ENCODE assay signal across 8 cellular contexts in genomic region chr15:70062321-70062956, GRCh38. TPM values are rescaled to one million over a fixed set of nuclear protein-coding genes. Genes with fewer than 3 reads are reported as not detected.
A peak's percentile ranks its signal among the peaks of the same experiment; 100 is the strongest.
DNase-seq lines count a peak whose midpoint lies in the region; ATAC-seq and TF ChIP-seq lines count a peak whose summit lies in the region.

No MANE protein-coding gene starts in this region.

- H3F3A ChIP-seq in neural progenitor cell (ENCODE audit: low read depth): no peaks in the 10 kb centered on the region

- H3K27me3 ChIP-seq in neural progenitor cell: no peaks in the 10 kb centered on the region

- H3K4me3 Mint-ChIP-seq in neural progenitor cell: peak overlapping the region; percentile 15
- no peak overlapping the region for H3K4me3 Mint-ChIP-seq in stimulated activated naive CD8-positive, alpha-beta T cell treated with anti-CD3 and anti-CD28 coated beads, Interleukin-15, amount 100 ng/mL, for 72 hours
- H3K4me3 Mint-ChIP-seq in activated T-cell treated with anti-CD3 and anti-CD28 coated beads, Interleukin-2, amount 50 U/mL, for 72 hours: no peak overlapping the region

- H3K4me1 ChIP-seq in neural progenitor cell: no peaks in the 10 kb centered on the region

- peaks cover 37% of the 10 kb centered on the region for H3K36me3 Mint-ChIP-seq in neural progenitor cell
- peaks cover 4 to 17% of the 10 kb centered on the region in 2 donors for H3K36me3 Mint-ChIP-seq in activated T-cell treated with anti-CD3 and anti-CD28 coated beads, Interleukin-2, amount 50 U/mL, for 72 hours (ENCODE audit: insufficient read depth in 2 of 2)

- peaks cover 51% of the 10 kb centered on the region for H3K4me1 Mint-ChIP-seq in neural progenitor cell
- no peaks in the 10 kb centered on the region for H3K4me1 Mint-ChIP-seq in stimulated activated naive CD8-positive, alpha-beta T cell treated with anti-CD3 and anti-CD28 coated beads, Interleukin-15, amount 100 ng/mL, for 72 hours
- H3K4me1 Mint-ChIP-seq in activated T-cell treated with anti-CD3 and anti-CD28 coated beads, Interleukin-2, amount 50 U/mL, for 72 hours (ENCODE audit: low read depth): no peaks in the 10 kb centered on the region

- no peak for ATAC-seq in stimulated activated naive CD8-positive, alpha-beta T cell treated with anti-CD3 and anti-CD28 coated beads, Interleukin-15, amount 100 ng/mL, for 72 hours
- no peak for ATAC-seq in GM19023 (IDR thresholded peaks at IDR 0.05; ENCODE audit: unreplicated experiment)
- ATAC-seq in activated T-cell treated with anti-CD3 and anti-CD28 coated beads, Interleukin-2, amount 50 U/mL, for 72 hours (replicated peaks in 1 of 2): no peak

- H3K9me3 Mint-ChIP-seq in neural progenitor cell: no peaks in the 10 kb centered on the region
- no peaks in the 10 kb centered on the region for H3K9me3 Mint-ChIP-seq in stimulated activated naive CD8-positive, alpha-beta T cell treated with anti-CD3 and anti-CD28 coated beads, Interleukin-15, amount 100 ng/mL, for 72 hours
- no peaks in the 10 kb centered on the region for H3K9me3 Mint-ChIP-seq in activated T-cell treated with anti-CD3 and anti-CD28 coated beads, Interleukin-2, amount 50 U/mL, for 72 hours

- H4K20me1 ChIP-seq in neural progenitor cell (ENCODE audit: low read depth): peaks cover 47% of the 10 kb centered on the region

- no peak overlapping the region for H3K4me2 ChIP-seq in neural progenitor cell

- TF ChIP-seq CTCF in epithelial cell of proximal tubule (conservative IDR thresholded peaks at IDR 0.05; ENCODE audit: low read depth, low read length): no peak
- no peak for TF ChIP-seq CTCF in neural progenitor cell (IDR thresholded peaks at IDR 0.05)

- H3K27ac Mint-ChIP-seq in neural progenitor cell: peak overlapping the region; percentile 64
- no peak overlapping the region for H3K27ac Mint-ChIP-seq in stimulated activated naive CD8-positive, alpha-beta T cell treated with anti-CD3 and anti-CD28 coated beads, Interleukin-15, amount 100 ng/mL, for 72 hours
- H3K27ac Mint-ChIP-seq in activated T-cell treated with anti-CD3 and anti-CD28 coated beads, Interleukin-2, amount 50 U/mL, for 72 hours: no peak overlapping the region

- no peak overlapping the region for H3K9ac ChIP-seq in neural progenitor cell

- DNase-seq in DMS 273 (lab: John Stamatoyannopoulos, UW; ENCODE audit: unreplicated experiment) (peak; percentile 80), NCI-H446 treated with DMSO at 0.1 percent for 48 hours (lab: John Stamatoyannopoulos, UW) (peak; percentile 91), epithelial cell of proximal tubule (ENCODE audit: low read depth) (peak; percentile 37), neural progenitor cell (ENCODE audit: low spot score) (peak; percentile 48), HK-2 (ENCODE audit: unreplicated experiment) (no peak)
- DNase-seq in stimulated activated naive CD8-positive, alpha-beta T cell treated with anti-CD3 and anti-CD28 coated beads, Interleukin-15, amount 100 ng/mL, for 72 hours: no peak
- no peak for DNase-seq in activated T-cell treated with anti-CD3 and anti-CD28 coated beads, Interleukin-2, amount 50 U/mL, for 72 hours

- no peak overlapping the region for H3K4me3 ChIP-seq in epithelial cell of proximal tubule (ENCODE audit: low read depth, low read length)
- H3K4me3 ChIP-seq in neural progenitor cell: no peak overlapping the region

- H3K79me2 ChIP-seq in neural progenitor cell (ENCODE audit: low read depth): peaks cover 20% of the 10 kb centered on the region

- no peaks in the 10 kb centered on the region for H3K36me3 ChIP-seq in neural progenitor cell

- H2AFZ ChIP-seq in neural progenitor cell (replicated peaks): no peak overlapping the region

- H3K9me3 ChIP-seq in neural progenitor cell (ENCODE audit: low read depth): no peaks in the 10 kb centered on the region

- H3K27ac ChIP-seq in neural progenitor cell: no peak overlapping the region

- H3K27me3 Mint-ChIP-seq in neural progenitor cell (ENCODE audit: insufficient read depth, low read depth): peaks cover 12% of the 10 kb centered on the region
- H3K27me3 Mint-ChIP-seq in stimulated activated naive CD8-positive, alpha-beta T cell treated with anti-CD3 and anti-CD28 coated beads, Interleukin-15, amount 100 ng/mL, for 72 hours: no peaks in the 10 kb centered on the region
- no peaks in the 10 kb centered on the region for H3K27me3 Mint-ChIP-seq in activated T-cell treated with anti-CD3 and anti-CD28 coated beads, Interleukin-2, amount 50 U/mL, for 72 hours (ENCODE audit: low read depth)

RNA-seq across cellular contexts. Expression of gene TLE3, which starts 35.3 kb away (rescaled TPM):
- 20.5 and 34.8 TPM in 2 replicates for total RNA-seq in epithelial cell of proximal tubule
- total RNA-seq in neural progenitor cell (ENCODE audit: low replicate concordance): 22.1 and 78.5 TPM in 2 replicates
- 100 to 1,000 TPM in 1 of 2 donors, 10 to 100 TPM in 1; 84.6 to 112 TPM for total RNA-seq in activated T-cell treated with anti-CD3 and anti-CD28 coated beads, Interleukin-2, amount 50 U/mL, for 72 hours

Comparison
In these comparisons a context has a peak if more than half of its experiments do, and no peak if none do; other contexts are left out.
1. DNase-seq: peak in DMS 273 (single experiment), NCI-H446 treated with DMSO at 0.1 percent for 48 hours (single experiment), epithelial cell of proximal tubule (single experiment) and neural progenitor cell (single experiment); none in stimulated activated naive CD8-positive, alpha-beta T cell treated with anti-CD3 and anti-CD28 coated beads, Interleukin-15, amount 100 ng/mL, for 72 hours (0 of 2), HK-2 (single experiment) and activated T-cell treated with anti-CD3 and anti-CD28 coated beads, Interleukin-2, amount 50 U/mL, for 72 hours (0 of 2).